In genomic region chrX:22662776-22663175, GRCh38 we compare ENCODE assay signal across 23 cellular contexts.
A peak's percentile ranks its signal among the peaks of the same experiment; 100 is the strongest.
DNase-seq lines count a peak whose midpoint lies in the region; ATAC-seq, FAIRE-seq and TF ChIP-seq lines count a peak whose summit lies in the region.
"Had no signal": no experiment of that assay in that cellular context is flagged by ENCODE, and none has a peak within 500 bp of the region (broad histone marks: within the 10 kb centered on the region; RNA-seq: fewer than 3 reads in every experiment).

No MANE protein-coding gene starts in this region.

- no peak overlapping the region for H3K9ac ChIP-seq in Karpas-422 (ENCODE audit: low read length)

- H3K79me2 ChIP-seq in Karpas-422 (ENCODE audit: low read length): no peaks in the 10 kb centered on the region

- FAIRE-seq in bronchial epithelial cell (lab: Jason Lieb, UNC) (no peak), islet of Langerhans (lab: Jason Lieb, UNC) (peak; percentile 55)
- FAIRE-seq: A204.1, G401.6, GM12891, GM19239, H1 had no signal

- H3K27ac ChIP-seq in RWPE1 (no peak overlapping the region), Karpas-422 (ENCODE audit: low read length) (no peak overlapping the region)
- H3K27ac ChIP-seq: HL-60 had no signal

- no peak overlapping the region for H2AFZ ChIP-seq in Karpas-422 (ENCODE audit: low read length)

- no peaks in the 10 kb centered on the region for H3K4me1 ChIP-seq in Karpas-422 (ENCODE audit: low read length)
- H3K4me1 ChIP-seq: BE2C had no signal

- H3K36me3 ChIP-seq in bronchial epithelial cell (ENCODE audit: control insufficient read depth, insufficient read depth, low read length) (no peaks in the 10 kb centered on the region), Karpas-422 (ENCODE audit: insufficient read depth, low read length) (no peaks in the 10 kb centered on the region)
- H3K36me3 ChIP-seq: BE2C had no signal

- no peak for ATAC-seq in HG03108 (IDR thresholded peaks at IDR 0.05; ENCODE audit: unreplicated experiment)

- no peaks in the 10 kb centered on the region for H3K9me3 ChIP-seq in Karpas-422 (ENCODE audit: low read length)
- H3K9me3 ChIP-seq: BE2C had no signal

- H4K20me1 ChIP-seq in Karpas-422 (ENCODE audit: insufficient read depth, low read depth, low read length): no peaks in the 10 kb centered on the region

- no peak overlapping the region for H3K4me3 ChIP-seq in bronchial epithelial cell (ENCODE audit: low read depth, low read length)
- H3K4me3 ChIP-seq in Karpas-422 (ENCODE audit: low read length): no peak overlapping the region

- DNase-seq in RWPE1 (ENCODE audit: low spot score): peak; percentile 21
- peak; percentile 68 for DNase-seq in bronchial epithelial cell (ENCODE audit: low read depth)
- DNase-seq in NCI-H1694 (lab: John Stamatoyannopoulos, UW): no peak
- DNase-seq in Karpas-422: no peak
- DNase-seq: ACHN; BE2C; C1 segment of cervical spinal cord; CD4-positive, CD25-positive, alpha-beta regulatory T cell; CD8-positive, alpha-beta memory T cell; COR-L47; DMS 273 treated with DMSO at 0.1 percent for 48 hours; DMS53; DND-41; EL; H9 had no signal

- H3K9me2 ChIP-seq in Karpas-422 (replicated peaks; ENCODE audit: insufficient read depth, low read length): no peaks in the 10 kb centered on the region

- POLR2A ChIA-PET in RWPE1 (lab: Yijun Ruan, JAX; ENCODE audit: low non-redundant PET): no interaction called here

- CTCF ChIA-PET in RWPE1 (lab: Yijun Ruan, JAX): no interaction called here

- TF ChIP-seq CTCF in RWPE1 (conservative IDR thresholded peaks at IDR 0.05; ENCODE audit: low read depth): no peak
- TF ChIP-seq CTCF in bronchial epithelial cell (IDR thresholded peaks at IDR 0.05; ENCODE audit: insufficient read depth, low read length, severe bottlenecking): no peak

- no peak overlapping the region for H3K4me2 ChIP-seq in Karpas-422 (ENCODE audit: low read depth, low read length, poor library complexity, severe bottlenecking)

- H3K27me3 ChIP-seq in bronchial epithelial cell (ENCODE audit: control insufficient read depth, insufficient read depth, low read length) (no peaks in the 10 kb centered on the region), Karpas-422 (ENCODE audit: low read length) (no peaks in the 10 kb centered on the region)
- H3K27me3 ChIP-seq: BE2C had no signal

Comparison
In these comparisons a context has a peak if more than half of its experiments do, and no peak if none do; other contexts are left out.
1. DNase-seq: peak in RWPE1 (single experiment) and bronchial epithelial cell (single experiment); none in NCI-H1694 (single experiment) and Karpas-422 (single experiment).